In genomic region chr13:101453784-101454201, GRCh38 we compare ENCODE assay signal across 8 cellular contexts. TPM values are rescaled to one million over a fixed set of nuclear protein-coding genes. Genes with fewer than 3 reads are reported as not detected.
DNase-seq lines count a peak whose midpoint lies in the region; ATAC-seq lines count a peak whose summit lies in the region.

No MANE protein-coding gene starts in this region.

- H3K4me3 Mint-ChIP-seq in T-helper 17 cell = peak overlapping the region; percentile 72

- DNase-seq in COLO668 (lab: John Stamatoyannopoulos, UW; ENCODE audit: unreplicated experiment) (peak; percentile 59), T-helper 17 cell (no peak), iPS-NIHi11 (ENCODE audit: low spot score) (peak; percentile 39), NCI-H2196 (lab: John Stamatoyannopoulos, UW; ENCODE audit: unreplicated experiment) (no peak), SK-N-DZ (ENCODE audit: low spot score) (no peak), NCI-H2171 treated with DMSO at 0.1 percent for 48 hours (lab: John Stamatoyannopoulos, UW) (no peak)

- no peak overlapping the region for H3K27ac ChIP-seq in urinary bladder (ENCODE audit: low read depth)

- 9% methylated on average over 41 of the region's 41 CpGs for WGBS in urinary bladder

- H3K4me1 Mint-ChIP-seq in T-helper 17 cell = peaks cover 8% of the 10 kb centered on the region

- peaks cover 2% of the 10 kb centered on the region for H3K36me3 Mint-ChIP-seq in T-helper 17 cell (ENCODE audit: low read depth)

- H3K27me3 Mint-ChIP-seq in T-helper 17 cell = peaks cover 44% of the 10 kb centered on the region

- peak overlapping the region; percentile 45 for H3K4me3 ChIP-seq in urinary bladder (ENCODE audit: low read depth, low read length)

- no peak overlapping the region for H3K27ac Mint-ChIP-seq in T-helper 17 cell

- no peaks in the 10 kb centered on the region for H3K4me1 ChIP-seq in urinary bladder (ENCODE audit: insufficient read depth)

- ATAC-seq in GM21786 (IDR thresholded peaks at IDR 0.05; ENCODE audit: unreplicated experiment) (peak; percentile 8), T-helper 17 cell (peak; percentile 23)

- H3K36me3 ChIP-seq in urinary bladder (ENCODE audit: insufficient read depth) = no peaks in the 10 kb centered on the region

- H3K9me3 ChIP-seq in T-helper 17 cell (ENCODE audit: control insufficient read depth, low read length, poor library complexity, severe bottlenecking) = no peaks in the 10 kb centered on the region

RNA-seq across cellular contexts. Expression of gene ITGBL1, which starts 1.3 kb away (rescaled TPM):
- not detected for total RNA-seq in T-helper 17 cell
- 8.5 TPM for total RNA-seq in urinary bladder
- 21.2 TPM for polyA plus RNA-seq in urinary bladder
- polyA plus RNA-seq in SK-N-DZ (2014; cell fraction: cytosol; rRNA removed) = 0.02 TPM in 1 of 2 replicates, not detected in the other
- 0.46 TPM in 1 of 2 replicates, not detected in the other for polyA plus RNA-seq in SK-N-DZ (2014; cell fraction: nucleus; rRNA removed)

RNA-seq across cellular contexts. Expression of gene NALCN, which starts 37.5 kb away (rescaled TPM):
- total RNA-seq in T-helper 17 cell = not detected
- 5.6 TPM for total RNA-seq in urinary bladder
- 3.3 TPM for polyA plus RNA-seq in urinary bladder
- 5.1 and 5.2 TPM in 2 replicates for polyA plus RNA-seq in SK-N-DZ (2014; cell fraction: cytosol; rRNA removed)
- 3.1 and 3.4 TPM in 2 replicates for polyA plus RNA-seq in SK-N-DZ (2014; cell fraction: nucleus; rRNA removed)

Comparison
In these comparisons a context has a peak if more than half of its experiments do, and no peak if none do; other contexts are left out.
1. DNase-seq: peak in COLO668 (single experiment) and iPS-NIHi11 (single experiment); none in T-helper 17 cell (0 of 3), NCI-H2196 (single experiment), SK-N-DZ (single experiment) and NCI-H2171 treated with DMSO at 0.1 percent for 48 hours (single experiment).